ENCODE assay signal across 18 cellular contexts in genomic region chr19:49658139-49658517, GRCh38. TPM values are rescaled to one million over a fixed set of nuclear protein-coding genes. Genes with fewer than 3 reads are reported as not detected.
A peak's percentile ranks its signal among the peaks of the same experiment; 100 is the strongest.
DNase-seq lines count a peak whose midpoint lies in the region; ATAC-seq, FAIRE-seq and TF ChIP-seq lines count a peak whose summit lies in the region.
"Had no signal": no experiment of that assay in that cellular context is flagged by ENCODE, and none has a peak within 500 bp of the region (broad histone marks: within the 10 kb centered on the region; RNA-seq: fewer than 3 reads in every experiment).

No MANE protein-coding gene starts in this region.

- H3K9me3 Mint-ChIP-seq in central memory CD8-positive, alpha-beta T cell: no peaks in the 10 kb centered on the region

- peaks cover 30 to 82% of the 10 kb centered on the region in 2 experiments for H3K36me3 ChIP-seq in HepG2 (replicated peaks in 1 of 2; ENCODE audit: control insufficient read depth in 1 of 2, insufficient read depth in 2 of 2, low read length in 2 of 2)
- peaks cover 0 to 67% (median 18%) of the 10 kb centered on the region in 4 donors for H3K36me3 ChIP-seq in right lobe of liver
- peaks cover 100% of the 10 kb centered on the region for H3K36me3 ChIP-seq in lower lobe of right lung

- no peak for FAIRE-seq in HepG2 (lab: Jason Lieb, UNC)
- FAIRE-seq: GM12892, H54 had no signal

- no peaks in the 10 kb centered on the region for H4K20me1 ChIP-seq in HepG2 (ENCODE audit: insufficient read depth, low read length)

- no peak for TF ChIP-seq RAD21 in HepG2 (CRISPR knock-in tag; IDR thresholded peaks at IDR 0.05)

- TF ChIP-seq EP300 in HepG2 (IDR thresholded peaks at IDR 0.05; ENCODE audit: low read depth in 2 of 2, low read length in 2 of 2) (no peak), HepG2 (CRISPR knock-in tag; IDR thresholded peaks at IDR 0.05; ENCODE audit: borderline replicate concordance) (no peak)

- H3K4me1 ChIP-seq in HepG2 (ENCODE audit: insufficient read depth, low read length) (peaks cover 15% of the 10 kb centered on the region), right lobe of liver (no peaks in the 10 kb centered on the region), lower lobe of right lung (peaks cover 2% of the 10 kb centered on the region)
- H3K4me1 ChIP-seq: SJCRH30 had no signal

- CTCF ChIA-PET in HepG2 (lab: Yijun Ruan, JAX; ENCODE audit: low intra/inter-chr PET ratio, low total read pairs): no interaction called here

- no peak for DNase-seq in HepG2 (ENCODE audit: low spot score)
- no peak for DNase-seq in right lobe of liver
- no peak for DNase-seq in central memory CD8-positive, alpha-beta T cell (ENCODE audit: low spot score in 2 of 2)
- no peak for DNase-seq in lower lobe of right lung
- DNase-seq: DMS 273 treated with DMSO at 0.1 percent for 48 hours, GF-D8, MG63, NCI-H1092, NCI-H146, NCI-H2081 treated with DMSO at 0.1 percent for 48 hours, NCI-H510A treated with DMSO at 0.1 percent for 48 hours, NCI-H82, SJCRH30 had no signal

- H3K36me3 Mint-ChIP-seq in central memory CD8-positive, alpha-beta T cell (ENCODE audit: insufficient read depth): peaks cover 30% of the 10 kb centered on the region

- peak overlapping the region; percentile 81 for H3K27ac Mint-ChIP-seq in central memory CD8-positive, alpha-beta T cell (ENCODE audit: low read depth)

- TF ChIP-seq CTCF in HepG2 (CRISPR knock-in tag; IDR thresholded peaks at IDR 0.05) (no peak), right lobe of liver (IDR thresholded peaks at IDR 0.05) (no peak), lower lobe of right lung (IDR thresholded peaks at IDR 0.05) (no peak)

- H3K27ac ChIP-seq in HepG2 (ENCODE audit: extremely low read length, insufficient read depth, low read length) (no peak overlapping the region), right lobe of liver (no peak overlapping the region), lower lobe of right lung (no peak overlapping the region)
- H3K27ac ChIP-seq: BLaER1 treated with 17β-estradiol and CSF1 and Interleukin-3, amounts not matched to agents 10 nM and 100 nM; SJCRH30 had no signal

- no peak overlapping the region for H3K4me3 ChIP-seq in HepG2 (replicated peaks in 1 of 3; ENCODE audit: insufficient read depth in 1 of 3, low read depth in 2 of 3, low read length in 3 of 3)
- no peak overlapping the region for H3K4me3 ChIP-seq in right lobe of liver
- H3K4me3 ChIP-seq in lower lobe of right lung: no peak overlapping the region
- H3K4me3 ChIP-seq: BLaER1 treated with 17β-estradiol and CSF1 and Interleukin-3, amounts not matched to agents 10 nM and 100 nM; MG63; SJCRH30 had no signal

- POLR2A ChIA-PET in HepG2 (lab: Yijun Ruan, JAX): interaction anchor here (1.1 to 2.1 kb wide), 3 partner anchors 11 to 18 kb away, joined by 3 to 7 read pairs (median 3); partner anchors contain the start of gene SCAF1

- H3K27me3 Mint-ChIP-seq in central memory CD8-positive, alpha-beta T cell: no peaks in the 10 kb centered on the region

- WGBS in HepG2 (ENCODE audit: low lambda C conversion rate): 100% methylated on average over 3 of the region's 15 CpGs
- 74% methylated on average over 4 of the region's 15 CpGs for WGBS in right lobe of liver (ENCODE audit: insufficient coverage, low coverage, low lambda C conversion rate, missing lambda C conversion rate)

- no peaks in the 10 kb centered on the region for H3K4me1 Mint-ChIP-seq in central memory CD8-positive, alpha-beta T cell

- H3K27me3 ChIP-seq in HepG2 (ENCODE audit: control insufficient read depth in 1 of 2, insufficient read depth in 2 of 2, low read length in 2 of 2) (no peaks in the 10 kb centered on the region), right lobe of liver (no peaks in the 10 kb centered on the region), lower lobe of right lung (ENCODE audit: low read depth) (no peaks in the 10 kb centered on the region)
- H3K27me3 ChIP-seq: BLaER1 treated with 17β-estradiol and CSF1 and Interleukin-3, amounts not matched to agents 10 nM and 100 nM; MG63; SJCRH30 had no signal

- no peak overlapping the region for H3K4me3 Mint-ChIP-seq in central memory CD8-positive, alpha-beta T cell

- intact Hi-C loops in HepG2 (cut with micrococcal nuclease; ENCODE audit: unreplicated experiment): no loop called here
- intact Hi-C loops in right lobe of liver (cut with DNase I): no loop called here
- intact Hi-C loops in lower lobe of right lung (cut with DNase I): no loop called here

- H2AFZ ChIP-seq in HepG2 (ENCODE audit: low read length): no peak overlapping the region

- ATAC-seq in HepG2: no peak
- ATAC-seq in right lobe of liver: no peak
- ATAC-seq in central memory CD8-positive, alpha-beta T cell (replicated peaks; ENCODE audit: extremely low read depth, poor library complexity, severe bottlenecking): no peak
- no peak for ATAC-seq in lower lobe of right lung
- ATAC-seq in HG03045 (IDR thresholded peaks at IDR 0.05; ENCODE audit: unreplicated experiment): no peak
- ATAC-seq in HG03432 (IDR thresholded peaks at IDR 0.05; ENCODE audit: unreplicated experiment): no peak

- H3K9ac ChIP-seq in HepG2 (ENCODE audit: insufficient read depth, low read depth, low read length): no peak overlapping the region

- in situ Hi-C loops in HepG2 (cut with HindIII; ENCODE audit: extremely low pct_ligation_motif_present, low pct_unique_long_range_greater_than_20kb): no loop called here

- no peak for TF ChIP-seq POLR2A in HepG2 (IDR thresholded peaks at IDR 0.05; ENCODE audit: insufficient read depth in 1 of 2, low read depth in 2 of 2, low read length in 2 of 2)
- TF ChIP-seq POLR2A in right lobe of liver (IDR thresholded peaks at IDR 0.05): no peak

- no TSS peak for BruUV-seq in HepG2 (replicated peaks; lab: Mats Ljungman, UMichigan)

- no peaks in the 10 kb centered on the region for H3K79me2 ChIP-seq in HepG2 (ENCODE audit: insufficient read depth, low read length)

- H3K4me2 ChIP-seq in HepG2 (ENCODE audit: low read depth, low read length): no peak overlapping the region
- H3K4me2 ChIP-seq: BLaER1 treated with 17β-estradiol and CSF1 and Interleukin-3, amounts not matched to agents 10 nM and 100 nM had no signal

- H3K9me3 ChIP-seq in HepG2 (ENCODE audit: low read length) (no peaks in the 10 kb centered on the region), right lobe of liver (no peaks in the 10 kb centered on the region), lower lobe of right lung (no peaks in the 10 kb centered on the region)
- H3K9me3 ChIP-seq: BLaER1 treated with 17β-estradiol and CSF1 and Interleukin-3, amounts not matched to agents 10 nM and 100 nM; MG63; SJCRH30 had no signal

RNA-seq across cellular contexts. Expression of gene IRF3, which starts 7.5 kb away (rescaled TPM):
- 61.0 and 65.5 TPM in 2 replicates for total RNA-seq in HepG2 (2016; rRNA removed; fragmentation: Illumina TruSeq; extraction: Trizol)
- 23.6 and 23.7 TPM in 2 replicates for total RNA-seq in HepG2 (2016; cell fraction: cytosol; rRNA removed; fragmentation: Illumina TruSeq; extraction: Trizol; ENCODE audit: low read depth)
- 50.6 and 64.5 TPM in 2 replicates for total RNA-seq in HepG2 (2016; cell fraction: insoluble cytoplasmic fraction; rRNA removed; fragmentation: Illumina TruSeq; extraction: Trizol)
- total RNA-seq in HepG2 (2016; cell fraction: membrane; rRNA removed; fragmentation: Illumina TruSeq; extraction: Trizol): 26.7 and 37.0 TPM in 2 replicates
- total RNA-seq in HepG2 (2016; cell fraction: nucleus; rRNA removed; fragmentation: Illumina TruSeq; extraction: Trizol): 30.2 and 40.5 TPM in 2 replicates
- 61.9 and 66.2 TPM in 2 replicates for polyA plus RNA-seq in HepG2 (2011; rRNA removed)
- 40.1 and 60.0 TPM in 2 replicates for polyA plus RNA-seq in HepG2 (2011; cell fraction: cytosol; rRNA removed)
- 110 and 114 TPM in 2 replicates for polyA plus RNA-seq in HepG2 (2011; cell fraction: nucleus; rRNA removed)
- polyA plus RNA-seq in HepG2 (2012): 49.4 and 77.2 TPM in 2 replicates
- 17.9 and 23.0 TPM in 2 replicates for polyA plus RNA-seq in HepG2 (2016; cell fraction: cytosol; fragmentation: Illumina TruSeq; extraction: Trizol; ENCODE audit: low read depth)
- polyA plus RNA-seq in HepG2 (2016; cell fraction: insoluble cytoplasmic fraction; fragmentation: Illumina TruSeq; extraction: Trizol; ENCODE audit: low read depth): 44.7 and 50.0 TPM in 2 replicates
- polyA plus RNA-seq in HepG2 (2016; cell fraction: membrane; fragmentation: Illumina TruSeq; extraction: Trizol; ENCODE audit: low read depth): 26.1 and 33.5 TPM in 2 replicates
- polyA plus RNA-seq in HepG2 (2016; cell fraction: nucleus; fragmentation: Illumina TruSeq; extraction: Trizol; ENCODE audit: insufficient read depth, low read depth): 89.5 and 108 TPM in 2 replicates
- polyA minus RNA-seq in HepG2 (2011; rRNA and poly(A)+ RNA removed; ENCODE audit: low replicate concordance): 34.8 and 80.6 TPM in 2 replicates
- 26.6 and 26.9 TPM in 2 replicates for polyA minus RNA-seq in HepG2 (2011; cell fraction: cytosol; rRNA and poly(A)+ RNA removed)
- 7.9 and 16.9 TPM in 2 replicates for polyA minus RNA-seq in HepG2 (2011; cell fraction: nucleus; rRNA and poly(A)+ RNA removed)
- total RNA-seq in right lobe of liver: 10 to 100 TPM; 29.6 to 41.8 (median 35.3) TPM
- 99.8 TPM for total RNA-seq in lower lobe of right lung

RNA-seq across cellular contexts. Expression of gene BCL2L12, which starts 7.6 kb away (rescaled TPM):
- 32.6 and 40.8 TPM in 2 replicates for total RNA-seq in HepG2 (2016; rRNA removed; fragmentation: Illumina TruSeq; extraction: Trizol)
- 40.5 and 48.9 TPM in 2 replicates for total RNA-seq in HepG2 (2016; cell fraction: cytosol; rRNA removed; fragmentation: Illumina TruSeq; extraction: Trizol; ENCODE audit: low read depth)
- total RNA-seq in HepG2 (2016; cell fraction: insoluble cytoplasmic fraction; rRNA removed; fragmentation: Illumina TruSeq; extraction: Trizol): 24.9 and 37.3 TPM in 2 replicates
- 43.5 and 49.7 TPM in 2 replicates for total RNA-seq in HepG2 (2016; cell fraction: membrane; rRNA removed; fragmentation: Illumina TruSeq; extraction: Trizol)
- 21.3 and 23.0 TPM in 2 replicates for total RNA-seq in HepG2 (2016; cell fraction: nucleus; rRNA removed; fragmentation: Illumina TruSeq; extraction: Trizol)
- polyA plus RNA-seq in HepG2 (2011; rRNA removed): 25.9 and 26.8 TPM in 2 replicates
- polyA plus RNA-seq in HepG2 (2011; cell fraction: cytosol; rRNA removed): 15.4 and 32.6 TPM in 2 replicates
- 36.4 and 36.7 TPM in 2 replicates for polyA plus RNA-seq in HepG2 (2011; cell fraction: nucleus; rRNA removed)
- 18.1 and 30.0 TPM in 2 replicates for polyA plus RNA-seq in HepG2 (2012)
- polyA plus RNA-seq in HepG2 (2016; cell fraction: cytosol; fragmentation: Illumina TruSeq; extraction: Trizol; ENCODE audit: low read depth): 55.6 and 70.4 TPM in 2 replicates
- 42.1 and 43.5 TPM in 2 replicates for polyA plus RNA-seq in HepG2 (2016; cell fraction: insoluble cytoplasmic fraction; fragmentation: Illumina TruSeq; extraction: Trizol; ENCODE audit: low read depth)
- 55.2 and 64.2 TPM in 2 replicates for polyA plus RNA-seq in HepG2 (2016; cell fraction: membrane; fragmentation: Illumina TruSeq; extraction: Trizol; ENCODE audit: low read depth)
- polyA plus RNA-seq in HepG2 (2016; cell fraction: nucleus; fragmentation: Illumina TruSeq; extraction: Trizol; ENCODE audit: insufficient read depth, low read depth): 55.4 and 61.4 TPM in 2 replicates
- 13.7 and 25.5 TPM in 2 replicates for polyA minus RNA-seq in HepG2 (2011; rRNA and poly(A)+ RNA removed; ENCODE audit: low replicate concordance)
- polyA minus RNA-seq in HepG2 (2011; cell fraction: cytosol; rRNA and poly(A)+ RNA removed): 6.4 and 11.1 TPM in 2 replicates
- polyA minus RNA-seq in HepG2 (2011; cell fraction: nucleus; rRNA and poly(A)+ RNA removed): 4.2 and 9.6 TPM in 2 replicates
- 10 to 100 TPM in 4 of 6 experiments, 1 to 10 TPM in 2; 4.5 to 11.6 (median 10.5) TPM for total RNA-seq in right lobe of liver
- total RNA-seq in lower lobe of right lung: 17.0 TPM

RNA-seq across cellular contexts. Expression of gene SCAF1, which starts 16.1 kb away (rescaled TPM):
- 4.8 and 6.1 TPM in 2 replicates for total RNA-seq in HepG2 (2016; rRNA removed; fragmentation: Illumina TruSeq; extraction: Trizol)
- 1.3 and 1.4 TPM in 2 replicates for total RNA-seq in HepG2 (2016; cell fraction: cytosol; rRNA removed; fragmentation: Illumina TruSeq; extraction: Trizol; ENCODE audit: low read depth)
- total RNA-seq in HepG2 (2016; cell fraction: insoluble cytoplasmic fraction; rRNA removed; fragmentation: Illumina TruSeq; extraction: Trizol): 3.2 and 6.2 TPM in 2 replicates
- total RNA-seq in HepG2 (2016; cell fraction: membrane; rRNA removed; fragmentation: Illumina TruSeq; extraction: Trizol): 4.5 and 5.4 TPM in 2 replicates
- total RNA-seq in HepG2 (2016; cell fraction: nucleus; rRNA removed; fragmentation: Illumina TruSeq; extraction: Trizol): 6.5 and 7.3 TPM in 2 replicates
- polyA plus RNA-seq in HepG2 (2011; rRNA removed): 3.3 and 4.3 TPM in 2 replicates
- 3.1 and 4.0 TPM in 2 replicates for polyA plus RNA-seq in HepG2 (2011; cell fraction: cytosol; rRNA removed)
- polyA plus RNA-seq in HepG2 (2011; cell fraction: nucleus; rRNA removed): 21.0 and 25.5 TPM in 2 replicates
- 17.0 and 18.6 TPM in 2 replicates for polyA plus RNA-seq in HepG2 (2012)
- polyA plus RNA-seq in HepG2 (2016; cell fraction: cytosol; fragmentation: Illumina TruSeq; extraction: Trizol; ENCODE audit: low read depth): 1.1 and 1.4 TPM in 2 replicates
- polyA plus RNA-seq in HepG2 (2016; cell fraction: insoluble cytoplasmic fraction; fragmentation: Illumina TruSeq; extraction: Trizol; ENCODE audit: low read depth): 8.3 and 13.4 TPM in 2 replicates
- 2.8 and 3.0 TPM in 2 replicates for polyA plus RNA-seq in HepG2 (2016; cell fraction: membrane; fragmentation: Illumina TruSeq; extraction: Trizol; ENCODE audit: low read depth)
- polyA plus RNA-seq in HepG2 (2016; cell fraction: nucleus; fragmentation: Illumina TruSeq; extraction: Trizol; ENCODE audit: insufficient read depth, low read depth): 21.4 and 23.8 TPM in 2 replicates
- polyA minus RNA-seq in HepG2 (2011; rRNA and poly(A)+ RNA removed; ENCODE audit: low replicate concordance): 5.4 and 5.7 TPM in 2 replicates
- polyA minus RNA-seq in HepG2 (2011; cell fraction: cytosol; rRNA and poly(A)+ RNA removed): 3.1 and 4.5 TPM in 2 replicates
- polyA minus RNA-seq in HepG2 (2011; cell fraction: nucleus; rRNA and poly(A)+ RNA removed): 3.6 and 5.2 TPM in 2 replicates
- total RNA-seq in right lobe of liver: 10 to 100 TPM; 14.6 to 33.0 (median 27.3) TPM
- total RNA-seq in lower lobe of right lung: 59.4 TPM

RNA-seq across cellular contexts. Expression of gene RRAS, which starts 18.2 kb away (rescaled TPM):
- total RNA-seq in HepG2 (2016; rRNA removed; fragmentation: Illumina TruSeq; extraction: Trizol) (0.79 and 1.5 TPM in 2 replicates), right lobe of liver (10 to 100 TPM in 5 of 6 experiments, 1 to 10 TPM in 1; 8.5 to 16.4 (median 11.5) TPM), lower lobe of right lung (114 TPM)
- total RNA-seq in HepG2 (2016; cell fraction: cytosol; rRNA removed; fragmentation: Illumina TruSeq; extraction: Trizol; ENCODE audit: low read depth): 1.7 and 2.4 TPM in 2 replicates
- 1.1 and 1.9 TPM in 2 replicates for total RNA-seq in HepG2 (2016; cell fraction: insoluble cytoplasmic fraction; rRNA removed; fragmentation: Illumina TruSeq; extraction: Trizol)
- total RNA-seq in HepG2 (2016; cell fraction: membrane; rRNA removed; fragmentation: Illumina TruSeq; extraction: Trizol): 2.0 and 2.3 TPM in 2 replicates
- 0.50 and 0.90 TPM in 2 replicates for total RNA-seq in HepG2 (2016; cell fraction: nucleus; rRNA removed; fragmentation: Illumina TruSeq; extraction: Trizol)
- polyA plus RNA-seq in HepG2 (2011; rRNA removed): 12.0 and 13.5 TPM in 2 replicates
- 14.5 and 18.3 TPM in 2 replicates for polyA plus RNA-seq in HepG2 (2011; cell fraction: cytosol; rRNA removed)
- 17.2 and 18.4 TPM in 2 replicates for polyA plus RNA-seq in HepG2 (2011; cell fraction: nucleus; rRNA removed)
- polyA plus RNA-seq in HepG2 (2012): 4.8 and 7.4 TPM in 2 replicates
- 6.9 and 7.3 TPM in 2 replicates for polyA plus RNA-seq in HepG2 (2016; cell fraction: cytosol; fragmentation: Illumina TruSeq; extraction: Trizol; ENCODE audit: low read depth)
- 3.2 and 3.4 TPM in 2 replicates for polyA plus RNA-seq in HepG2 (2016; cell fraction: insoluble cytoplasmic fraction; fragmentation: Illumina TruSeq; extraction: Trizol; ENCODE audit: low read depth)
- polyA plus RNA-seq in HepG2 (2016; cell fraction: membrane; fragmentation: Illumina TruSeq; extraction: Trizol; ENCODE audit: low read depth): 5.3 and 5.9 TPM in 2 replicates
- polyA plus RNA-seq in HepG2 (2016; cell fraction: nucleus; fragmentation: Illumina TruSeq; extraction: Trizol; ENCODE audit: insufficient read depth, low read depth): 2.4 and 2.6 TPM in 2 replicates
- polyA minus RNA-seq in HepG2 (2011; rRNA and poly(A)+ RNA removed; ENCODE audit: low replicate concordance): 5.3 and 19.9 TPM in 2 replicates
- 1.6 and 3.0 TPM in 2 replicates for polyA minus RNA-seq in HepG2 (2011; cell fraction: cytosol; rRNA and poly(A)+ RNA removed)
- 0.77 and 1.5 TPM in 2 replicates for polyA minus RNA-seq in HepG2 (2011; cell fraction: nucleus; rRNA and poly(A)+ RNA removed)

RNA-seq across cellular contexts. Expression of gene PRMT1, which starts 18.9 kb away (rescaled TPM):
- total RNA-seq in HepG2 (2016; rRNA removed; fragmentation: Illumina TruSeq; extraction: Trizol) (324 and 372 TPM in 2 replicates), right lobe of liver (10 to 100 TPM; 25.3 to 63.2 (median 39.9) TPM), lower lobe of right lung (88.3 TPM)
- 103 and 108 TPM in 2 replicates for total RNA-seq in HepG2 (2016; cell fraction: cytosol; rRNA removed; fragmentation: Illumina TruSeq; extraction: Trizol; ENCODE audit: low read depth)
- total RNA-seq in HepG2 (2016; cell fraction: insoluble cytoplasmic fraction; rRNA removed; fragmentation: Illumina TruSeq; extraction: Trizol): 334 and 405 TPM in 2 replicates
- 115 and 120 TPM in 2 replicates for total RNA-seq in HepG2 (2016; cell fraction: membrane; rRNA removed; fragmentation: Illumina TruSeq; extraction: Trizol)
- 123 and 139 TPM in 2 replicates for total RNA-seq in HepG2 (2016; cell fraction: nucleus; rRNA removed; fragmentation: Illumina TruSeq; extraction: Trizol)
- polyA plus RNA-seq in HepG2 (2011; rRNA removed): 374 and 400 TPM in 2 replicates
- polyA plus RNA-seq in HepG2 (2011; cell fraction: cytosol; rRNA removed): 396 and 593 TPM in 2 replicates
- 354 and 430 TPM in 2 replicates for polyA plus RNA-seq in HepG2 (2011; cell fraction: nucleus; rRNA removed)
- 181 and 214 TPM in 2 replicates for polyA plus RNA-seq in HepG2 (2012)
- 80.1 and 82.6 TPM in 2 replicates for polyA plus RNA-seq in HepG2 (2016; cell fraction: cytosol; fragmentation: Illumina TruSeq; extraction: Trizol; ENCODE audit: low read depth)
- polyA plus RNA-seq in HepG2 (2016; cell fraction: insoluble cytoplasmic fraction; fragmentation: Illumina TruSeq; extraction: Trizol; ENCODE audit: low read depth): 379 and 381 TPM in 2 replicates
- polyA plus RNA-seq in HepG2 (2016; cell fraction: membrane; fragmentation: Illumina TruSeq; extraction: Trizol; ENCODE audit: low read depth): 86.8 and 91.7 TPM in 2 replicates
- 224 and 236 TPM in 2 replicates for polyA plus RNA-seq in HepG2 (2016; cell fraction: nucleus; fragmentation: Illumina TruSeq; extraction: Trizol; ENCODE audit: insufficient read depth, low read depth)
- polyA minus RNA-seq in HepG2 (2011; rRNA and poly(A)+ RNA removed; ENCODE audit: low replicate concordance): 504 and 617 TPM in 2 replicates
- 158 and 170 TPM in 2 replicates for polyA minus RNA-seq in HepG2 (2011; cell fraction: cytosol; rRNA and poly(A)+ RNA removed)
- polyA minus RNA-seq in HepG2 (2011; cell fraction: nucleus; rRNA and poly(A)+ RNA removed): 133 and 141 TPM in 2 replicates
